In the genomic region with DNA sequence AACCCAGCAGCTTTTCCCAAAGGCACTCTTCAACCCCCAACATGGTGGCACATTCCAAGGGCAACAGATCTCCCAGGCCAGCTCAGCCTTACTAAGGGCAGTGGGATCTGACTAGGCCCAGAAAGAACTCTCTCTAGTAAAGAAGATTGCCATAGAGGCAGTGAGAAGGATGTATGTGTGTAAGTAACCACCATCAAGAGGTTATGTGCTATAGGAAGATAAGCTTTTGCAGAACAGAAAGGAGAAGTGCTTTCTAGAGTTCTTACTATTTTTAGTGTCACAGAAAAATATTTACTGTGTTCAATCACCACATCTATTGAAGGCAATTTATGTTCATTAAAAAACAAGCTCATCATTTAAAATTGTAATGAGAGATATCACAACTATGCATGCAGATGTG, we compare ENCODE assay signal across 19 cellular contexts.
DNase-seq lines count a peak whose midpoint lies in the region; ATAC-seq and TF ChIP-seq lines count a peak whose summit lies in the region.
"Had no signal": no experiment of that assay in that cellular context is flagged by ENCODE, and none has a peak within 500 bp of the region (broad histone marks: within the 10 kb centered on the region; RNA-seq: fewer than 3 reads in every experiment).

No MANE protein-coding gene starts in this region.

- ATAC-seq in GM19351 (IDR thresholded peaks at IDR 0.05; ENCODE audit: unreplicated experiment) (peak; percentile 40), HG03135 (IDR thresholded peaks at IDR 0.05; ENCODE audit: unreplicated experiment) (peak; percentile 35)
- peak; percentile 80 for ATAC-seq in stimulated activated memory B cell treated with anti-CD40 and anti-IgM and Interleukin-4, amounts not matched to agents 10 μg/mL and 1 μg/mL and 100 μg/mL, for 72 hours
- ATAC-seq: activated naive CD4-positive, alpha-beta T cell treated with anti-CD3 and anti-CD28 coated beads, Interleukin-2, amount 50 U/mL, for 72 hours; stimulated activated effector memory CD8-positive, alpha-beta T cell treated with anti-CD3 and anti-CD28 coated beads, Interleukin-12 subunit alpha, Interleukin-12 subunit beta, amount 100 ng/mL, for 72 hours had no signal

- H3K4me1 Mint-ChIP-seq in stimulated activated memory B cell treated with anti-CD40 and anti-IgM and Interleukin-4, amounts not matched to agents 10 μg/mL and 1 μg/mL and 100 μg/mL, for 72 hours, result peaks cover 39% of the 10 kb centered on the region
- H3K4me1 Mint-ChIP-seq in nephron progenitor cell, result no peaks in the 10 kb centered on the region
- H3K4me1 Mint-ChIP-seq: neural crest cell had no signal

- no peaks in the 10 kb centered on the region for H3K36me3 Mint-ChIP-seq in stimulated activated memory B cell treated with anti-CD40 and anti-IgM and Interleukin-4, amounts not matched to agents 10 μg/mL and 1 μg/mL and 100 μg/mL, for 72 hours
- H3K36me3 Mint-ChIP-seq in nephron progenitor cell (ENCODE audit: low read depth), result no peaks in the 10 kb centered on the region
- H3K36me3 Mint-ChIP-seq: activated CD4-positive, alpha-beta memory T cell treated with anti-CD3 and anti-CD28 coated beads for 36 hours; activated naive CD4-positive, alpha-beta T cell treated with anti-CD3 and anti-CD28 coated beads, Interleukin-2, amount 50 U/mL, for 72 hours; stimulated activated effector memory CD8-positive, alpha-beta T cell treated with anti-CD3 and anti-CD28 coated beads, Interleukin-12 subunit alpha, Interleukin-12 subunit beta, amount 100 ng/mL, for 72 hours had no signal

- no peaks in the 10 kb centered on the region for H3K27me3 Mint-ChIP-seq in stimulated activated memory B cell treated with anti-CD40 and anti-IgM and Interleukin-4, amounts not matched to agents 10 μg/mL and 1 μg/mL and 100 μg/mL, for 72 hours
- H3K27me3 Mint-ChIP-seq in nephron progenitor cell (ENCODE audit: low read depth, poor library complexity), result no peaks in the 10 kb centered on the region
- H3K27me3 Mint-ChIP-seq: activated CD4-positive, alpha-beta memory T cell treated with anti-CD3 and anti-CD28 coated beads for 36 hours had no signal

- DNase-seq in SKM-1 (lab: John Stamatoyannopoulos, UW; ENCODE audit: unreplicated experiment) (peak; percentile 26), NCI-H226 (no peak), NCI-H1048 (lab: John Stamatoyannopoulos, UW) (no peak), nephron progenitor cell (no peak)
- DNase-seq: activated CD4-positive, alpha-beta memory T cell treated with anti-CD3 and anti-CD28 coated beads for 36 hours; activated T-cell treated with anti-CD3 and anti-CD28 coated beads, Interleukin-2, amount 50 U/mL, for 48 hours; BE2C; GF-D8; mesendoderm; NCI-H2081; NCI-H524 treated with DMSO at 0.1 percent for 48 hours; SK-N-SH; tibial artery had no signal

- no peak for TF ChIP-seq CTCF in nephron progenitor cell (IDR thresholded peaks at IDR 0.05)

- no peak overlapping the region for H3K4me3 Mint-ChIP-seq in stimulated activated memory B cell treated with anti-CD40 and anti-IgM and Interleukin-4, amounts not matched to agents 10 μg/mL and 1 μg/mL and 100 μg/mL, for 72 hours
- no peak overlapping the region for H3K4me3 Mint-ChIP-seq in nephron progenitor cell
- H3K4me3 Mint-ChIP-seq: activated CD4-positive, alpha-beta memory T cell treated with anti-CD3 and anti-CD28 coated beads for 36 hours; neural crest cell; stimulated activated effector memory CD8-positive, alpha-beta T cell treated with anti-CD3 and anti-CD28 coated beads, Interleukin-12 subunit alpha, Interleukin-12 subunit beta, amount 100 ng/mL, for 72 hours had no signal

- H3K9me3 Mint-ChIP-seq in stimulated activated memory B cell treated with anti-CD40 and anti-IgM and Interleukin-4, amounts not matched to agents 10 μg/mL and 1 μg/mL and 100 μg/mL, for 72 hours, result no peaks in the 10 kb centered on the region
- H3K9me3 Mint-ChIP-seq in nephron progenitor cell, result no peaks in the 10 kb centered on the region
- H3K9me3 Mint-ChIP-seq: activated CD4-positive, alpha-beta memory T cell treated with anti-CD3 and anti-CD28 coated beads for 36 hours; neural crest cell; stimulated activated effector memory CD8-positive, alpha-beta T cell treated with anti-CD3 and anti-CD28 coated beads, Interleukin-12 subunit alpha, Interleukin-12 subunit beta, amount 100 ng/mL, for 72 hours had no signal

- no peak overlapping the region for H3K27ac Mint-ChIP-seq in stimulated activated memory B cell treated with anti-CD40 and anti-IgM and Interleukin-4, amounts not matched to agents 10 μg/mL and 1 μg/mL and 100 μg/mL, for 72 hours
- H3K27ac Mint-ChIP-seq in nephron progenitor cell, result no peak overlapping the region
- H3K27ac Mint-ChIP-seq: activated CD4-positive, alpha-beta memory T cell treated with anti-CD3 and anti-CD28 coated beads for 36 hours; activated naive CD4-positive, alpha-beta T cell treated with anti-CD3 and anti-CD28 coated beads, Interleukin-2, amount 50 U/mL, for 72 hours; stimulated activated effector memory CD8-positive, alpha-beta T cell treated with anti-CD3 and anti-CD28 coated beads, Interleukin-12 subunit alpha, Interleukin-12 subunit beta, amount 100 ng/mL, for 72 hours had no signal
